ENCODE assay signal across 1 cellular context in genomic region chr17:82418001-82418986, GRCh38.
TF ChIP-seq lines count a peak whose summit lies in the region.

HEXD (plus strand) TSS chr17:82418347; CDS start chr17:82419800, 1,453 bp downstream.
OGFOD3 (minus strand) TSS chr17:82418586; CDS start chr17:82418485, 101 bp downstream.

TF ChIP-seq in GM12878, 131 proteins besides CTCF, POLR2A, EP300 and RAD21 (continued from another document):
- TF ChIP-seq ZNF687 (IDR thresholded peaks at IDR 0.05) (peak; percentile 79), CHD2 (IDR thresholded peaks at IDR 0.05; ENCODE audit: borderline replicate concordance, low read depth, low read length) (peak; percentile 78; the same call in 1 of the 2 replicates), CBX5 (IDR thresholded peaks at IDR 0.05; ENCODE audit: low read depth) (no peak), TCF3 (IDR thresholded peaks at IDR 0.05; ENCODE audit: borderline replicate concordance, insufficient read depth, low read depth, low read length) (no peak), SP1 (IDR thresholded peaks at IDR 0.05; ENCODE audit: low read depth, low read length) (peak; percentile 82), CHD1 (IDR thresholded peaks at IDR 0.05; ENCODE audit: low read depth, low read length) (no peak), RBBP5 (conservative IDR thresholded peaks at IDR 0.05) (no peak), HSF1 (IDR thresholded peaks at IDR 0.05; ENCODE audit: low read depth, low read length) (no peak), TARDBP (IDR thresholded peaks at IDR 0.05; ENCODE audit: borderline replicate concordance) (0 out of 2 replicates have a peak, but pooled peaks have one; percentile 76), BMI1 (IDR thresholded peaks at IDR 0.05; ENCODE audit: borderline replicate concordance) (no peak), ZNF24 (IDR thresholded peaks at IDR 0.05) (peak; percentile 73; the same call in 1 of the 2 replicates), NFYA (IDR thresholded peaks at IDR 0.05; ENCODE audit: borderline replicate concordance, low read depth, low read length) (no peak), ZNF622 (IDR thresholded peaks at IDR 0.05) (no peak), RFX5 (IDR thresholded peaks at IDR 0.05; ENCODE audit: low read depth, low read length) (0 out of 2 replicates have a peak, but pooled peaks have one; percentile 16), SMAD1 (IDR thresholded peaks at IDR 0.05; ENCODE audit: low read depth, partially characterized antibody) (no peak), STAT3 (IDR thresholded peaks at IDR 0.05; ENCODE audit: low read depth, low read length) (no peak), JUNB (IDR thresholded peaks at IDR 0.05) (no peak), ZNF274 (IDR thresholded peaks at IDR 0.05; ENCODE audit: insufficient read depth, insufficient read length) (no peak)
TF ChIP-seq in GM12878: peak in this region for 53.
